8 cellular contexts compared by ENCODE assay signal in genomic region chr9:37904647-37905505, GRCh38. TPM values are rescaled to one million over a fixed set of nuclear protein-coding genes. Genes with fewer than 3 reads are reported as not detected.
A peak's percentile ranks its signal among the peaks of the same experiment; 100 is the strongest.
DNase-seq lines count a peak whose midpoint lies in the region; ATAC-seq and TF ChIP-seq lines count a peak whose summit lies in the region.

No MANE protein-coding gene starts in this region.

- peak overlapping the region; percentile 58 for H3K9ac ChIP-seq in rectal smooth muscle tissue (ENCODE audit: low read length)

- WGBS in heart left ventricle, 4 donors, result 27 to 39% (median 36%) methylated on average over 26 to 34 of the region's 34 CpGs

- H3K36me3 ChIP-seq in heart left ventricle, result peaks cover 0 to 4% (median 0%) of the 10 kb centered on the region in 9 donors
- no peaks in the 10 kb centered on the region for H3K36me3 ChIP-seq in rectal smooth muscle tissue (ENCODE audit: control insufficient read depth, insufficient read depth, low read length)

- no peak for DNase-seq in activated naive CD4-positive, alpha-beta T cell treated with anti-CD3 and anti-CD28 coated beads, Interleukin-2, amount 50 U/mL, for 16 hours
- DNase-seq in activated CD8-positive, alpha-beta T cell treated with anti-CD3 and anti-CD28 coated beads, Interleukin-2, amount 10 ng/mL, durations not matched to agents 7 days and 5 days, result no peak
- DNase-seq in heart left ventricle (peak in 1 of 5 donors; percentile 35), DMS114 treated with DMSO at 0.1 percent for 48 hours (lab: John Stamatoyannopoulos, UW; ENCODE audit: unreplicated experiment) (no peak)

- H3K27ac Mint-ChIP-seq in activated naive CD4-positive, alpha-beta T cell treated with anti-CD3 and anti-CD28 coated beads, Interleukin-2, amount 50 U/mL, for 24 hours, result peak overlapping the region; percentile 95
- H3K27ac Mint-ChIP-seq in activated CD8-positive, alpha-beta T cell treated with anti-CD3 and anti-CD28 coated beads, Interleukin-2, amount 10 ng/mL, durations not matched to agents 7 days and 5 days, result peak overlapping the region; percentile 92

- no peak for TF ChIP-seq CTCF in heart left ventricle (IDR thresholded peaks at IDR 0.05)

- TF ChIP-seq POLR2A in heart left ventricle (IDR thresholded peaks at IDR 0.05), result no peak

- H3K36me3 Mint-ChIP-seq in activated naive CD4-positive, alpha-beta T cell treated with anti-CD3 and anti-CD28 coated beads, Interleukin-2, amount 50 U/mL, for 24 hours, result no peaks in the 10 kb centered on the region
- H3K36me3 Mint-ChIP-seq in activated CD8-positive, alpha-beta T cell treated with anti-CD3 and anti-CD28 coated beads, Interleukin-2, amount 10 ng/mL, durations not matched to agents 7 days and 5 days (ENCODE audit: low read depth), result peaks cover 2% of the 10 kb centered on the region

- H3K4me3 Mint-ChIP-seq in activated naive CD4-positive, alpha-beta T cell treated with anti-CD3 and anti-CD28 coated beads, Interleukin-2, amount 50 U/mL, for 24 hours, result peak overlapping the region; percentile 89
- H3K4me3 Mint-ChIP-seq in activated CD8-positive, alpha-beta T cell treated with anti-CD3 and anti-CD28 coated beads, Interleukin-2, amount 10 ng/mL, durations not matched to agents 7 days and 5 days, result peak overlapping the region; percentile 87

- no peaks in the 10 kb centered on the region for H3K9me3 ChIP-seq in heart left ventricle

- H3K4me1 Mint-ChIP-seq in activated naive CD4-positive, alpha-beta T cell treated with anti-CD3 and anti-CD28 coated beads, Interleukin-2, amount 50 U/mL, for 24 hours, result peaks cover 18% of the 10 kb centered on the region
- H3K4me1 Mint-ChIP-seq in activated CD8-positive, alpha-beta T cell treated with anti-CD3 and anti-CD28 coated beads, Interleukin-2, amount 10 ng/mL, durations not matched to agents 7 days and 5 days (ENCODE audit: low read depth), result peaks cover 32% of the 10 kb centered on the region

- intact Hi-C loops in heart left ventricle (cut with DNase I), result loop anchor here in 5 of 10 donors (2.0 to 10.0 kb wide), 5 partner anchors 254 to 490 kb away; partner anchors contain the start of gene ALDH1B1 (in 2 of the 5)

- H3K4me1 ChIP-seq in heart left ventricle (peaks cover 0 to 34% (median 21%) of the 10 kb centered on the region in 12 donors), rectal smooth muscle tissue (ENCODE audit: control insufficient read depth, insufficient read depth, low read length) (peaks cover 13% of the 10 kb centered on the region)

- H3K27me3 Mint-ChIP-seq in activated naive CD4-positive, alpha-beta T cell treated with anti-CD3 and anti-CD28 coated beads, Interleukin-2, amount 50 U/mL, for 24 hours, result no peaks in the 10 kb centered on the region
- H3K27me3 Mint-ChIP-seq in activated CD8-positive, alpha-beta T cell treated with anti-CD3 and anti-CD28 coated beads, Interleukin-2, amount 10 ng/mL, durations not matched to agents 7 days and 5 days (ENCODE audit: low read depth), result no peaks in the 10 kb centered on the region

- H3K27me3 ChIP-seq in heart left ventricle, result no peaks in the 10 kb centered on the region
- no peaks in the 10 kb centered on the region for H3K27me3 ChIP-seq in rectal smooth muscle tissue (ENCODE audit: control insufficient read depth, insufficient read depth, low read length)

- POLR2A ChIA-PET in activated CD8-positive, alpha-beta T cell treated with anti-CD3 and anti-CD28 coated beads, Interleukin-2, amount 10 ng/mL, durations not matched to agents 7 days and 5 days (lab: Charles Lee), result no interaction called here

- ATAC-seq in activated CD8-positive, alpha-beta T cell treated with anti-CD3 and anti-CD28 coated beads, Interleukin-2, amount 10 ng/mL, durations not matched to agents 7 days and 5 days, result no peak
- peak; percentile 20 to 63 (median 30) for ATAC-seq in heart left ventricle
- no peak for ATAC-seq in GM21381 (IDR thresholded peaks at IDR 0.05; ENCODE audit: unreplicated experiment)
- no peak for ATAC-seq in activated CD4-positive, CD25-positive, alpha-beta regulatory T cell treated with anti-CD3 and anti-CD28 coated beads, Interleukin-2, amount 50 U/mL, for 24 hours

- H3K9me3 Mint-ChIP-seq in activated naive CD4-positive, alpha-beta T cell treated with anti-CD3 and anti-CD28 coated beads, Interleukin-2, amount 50 U/mL, for 24 hours, result no peaks in the 10 kb centered on the region
- no peaks in the 10 kb centered on the region for H3K9me3 Mint-ChIP-seq in activated CD8-positive, alpha-beta T cell treated with anti-CD3 and anti-CD28 coated beads, Interleukin-2, amount 10 ng/mL, durations not matched to agents 7 days and 5 days (ENCODE audit: insufficient read depth)

- CTCF ChIA-PET in activated CD8-positive, alpha-beta T cell treated with anti-CD3 and anti-CD28 coated beads, Interleukin-2, amount 10 ng/mL, durations not matched to agents 7 days and 5 days (lab: Charles Lee), result interaction anchor here (0.6 to 1.5 kb wide), 6 partner anchors 9 to 313 kb away, joined by 3 to 6 read pairs (median 3); partner anchors contain the start of gene TOMM5

- H3K4me3 ChIP-seq in heart left ventricle (peak overlapping the region; percentile 71 to 99 (median 93)), rectal smooth muscle tissue (ENCODE audit: low read length) (peak overlapping the region; percentile 71)

- H3K27ac ChIP-seq in heart left ventricle, result peak overlapping the region; percentile 43 to 96 (median 88)
- H3K27ac ChIP-seq in rectal smooth muscle tissue (ENCODE audit: low read depth, low read length), result peak overlapping the region; percentile 81

RNA-seq across cellular contexts. Expression of gene SLC25A51, which starts 0.9 kb away (rescaled TPM):
- 10 to 100 TPM; 31.7 to 33.6 TPM for total RNA-seq in activated CD8-positive, alpha-beta T cell treated with anti-CD3 and anti-CD28 coated beads, Interleukin-2, amount 10 ng/mL, durations not matched to agents 7 days and 5 days
- 10 to 100 TPM; 18.9 to 27.6 (median 22.9) TPM for total RNA-seq in heart left ventricle
- 10 to 100 TPM in 1 of 2 donors, 1 to 10 TPM in 1; 8.6 to 16.1 TPM for polyA plus RNA-seq in heart left ventricle

Comparison
In these comparisons a context has a peak if more than half of its experiments do, and no peak if none do; other contexts are left out.
1. ATAC-seq: peak in heart left ventricle (4 of 4); none in activated CD8-positive, alpha-beta T cell treated with anti-CD3 and anti-CD28 coated beads, Interleukin-2, amount 10 ng/mL, durations not matched to agents 7 days and 5 days (single experiment), GM21381 (single experiment) and activated CD4-positive, CD25-positive, alpha-beta regulatory T cell treated with anti-CD3 and anti-CD28 coated beads, Interleukin-2, amount 50 U/mL, for 24 hours (0 of 2).